ENCODE assay signal across 31 cellular contexts in genomic region chr1:192564099-192564498, GRCh38. TPM values are rescaled to one million over a fixed set of nuclear protein-coding genes. Genes with fewer than 3 reads are reported as not detected.
"Had no signal": no experiment of that assay in that cellular context is flagged by ENCODE, and none has a peak within 500 bp of the region (broad histone marks: within the 10 kb centered on the region; RNA-seq: fewer than 3 reads in every experiment).

No MANE protein-coding gene starts in this region.

- H3K36me3 Mint-ChIP-seq: natural killer cell had no signal

- H3K9me3 ChIP-seq: esophagus squamous epithelium, heart right ventricle, left ventricle myocardium inferior, lower lobe of right lung, ovary, psoas muscle, stomach, thyroid gland, vagina had no signal

- H3K9me3 Mint-ChIP-seq: natural killer cell; stimulated activated naive B cell treated with anti-CD40 and anti-IgM and Interleukin-4, amounts not matched to agents 10 μg/mL and 1 μg/mL and 100 μg/mL, for 72 hours had no signal

- H3K4me3 ChIP-seq: coronary artery, esophagus squamous epithelium, heart right ventricle, left ventricle myocardium inferior, lower lobe of right lung, ovary, psoas muscle, skin epidermis, stomach, thyroid gland, vagina had no signal

- H3K4me1 ChIP-seq: left ventricle myocardium inferior, lower lobe of right lung, psoas muscle, thyroid gland, vagina had no signal

- ATAC-seq: heart right ventricle; left cardiac atrium; lower lobe of right lung; natural killer cell; psoas muscle; right cardiac atrium; stimulated activated naive B cell treated with anti-CD40 and anti-IgM and Interleukin-4, amounts not matched to agents 10 μg/mL and 1 μg/mL and 100 μg/mL, for 72 hours had no signal

- H3K36me3 ChIP-seq: esophagus squamous epithelium, heart right ventricle, left ventricle myocardium inferior, lower lobe of right lung, ovary, stomach, thyroid gland, vagina had no signal

- H3K27me3 ChIP-seq: esophagus squamous epithelium, heart right ventricle, ovary, stomach, thyroid gland, vagina had no signal

- H3K27ac Mint-ChIP-seq: natural killer cell; stimulated activated naive B cell treated with anti-CD40 and anti-IgM and Interleukin-4, amounts not matched to agents 10 μg/mL and 1 μg/mL and 100 μg/mL, for 72 hours had no signal

- H3K4me3 Mint-ChIP-seq: natural killer cell; stimulated activated naive B cell treated with anti-CD40 and anti-IgM and Interleukin-4, amounts not matched to agents 10 μg/mL and 1 μg/mL and 100 μg/mL, for 72 hours had no signal

- H3K27ac ChIP-seq: coronary artery, esophagus squamous epithelium, heart right ventricle, left ventricle myocardium inferior, lower lobe of right lung, ovary, psoas muscle, skin epidermis, stomach, thyroid gland, vagina had no signal

- FAIRE-seq: endometrium, islet of Langerhans had no signal

- DNase-seq: dermis blood vessel endothelial cell; effector memory CD4-positive, alpha-beta T cell; erythroblast; esophagus squamous epithelium; foreskin melanocyte; glutamatergic neuron; heart right ventricle; hippocampal formation; left cardiac atrium; left ventricle myocardium inferior; lower lobe of right lung; natural killer cell; occipital lobe; ovary; posterior cingulate gyrus; psoas muscle; right cardiac atrium; stimulated activated CD4-positive, alpha-beta T cell treated with anti-CD3 and anti-CD28 coated beads, Interleukin-15, amount 100 ng/mL, for 24 hours; stimulated activated CD4-positive, alpha-beta T cell treated with anti-CD3 and anti-CD28 coated beads, Interleukin-2, amount 100 ng/mL, for 48 hours; stimulated activated naive B cell treated with anti-CD40 and anti-IgM and Interleukin-4, amounts not matched to agents 10 μg/mL and 1 μg/mL and 100 μg/mL, for 72 hours; stomach; thyroid gland; trophoblast cell had no signal

RNA-seq across cellular contexts. Expression of gene RGS1, which starts 11.5 kb away (rescaled TPM):
- total RNA-seq: dermis blood vessel endothelial cell, kidney epithelial cell, renal cortical epithelial cell had no signal
- polyA plus RNA-seq: neural cell had no signal
